Comparison of ENCODE assay signal across 8 cellular contexts in the genomic region with DNA sequence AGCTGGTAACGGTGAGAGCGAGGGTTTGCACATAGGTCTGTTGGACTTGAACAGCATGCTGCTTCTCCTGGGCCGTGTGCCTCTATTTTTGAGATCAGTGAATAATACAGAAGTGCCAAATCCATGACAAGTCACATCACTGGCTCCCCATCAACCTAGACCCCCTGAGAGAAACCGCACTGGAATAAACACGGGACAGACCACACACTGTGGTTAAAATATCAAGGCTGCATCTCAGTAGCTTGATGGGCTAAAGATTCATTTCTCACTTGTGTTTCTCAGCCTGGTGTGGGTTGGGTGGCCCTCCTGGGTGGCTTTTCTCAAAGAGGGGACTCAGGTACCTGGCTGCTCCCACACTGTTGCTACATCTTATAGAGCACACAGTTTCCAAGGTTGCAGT.
"Had no signal": no experiment of that assay in that cellular context is flagged by ENCODE, and none has a peak within 500 bp of the region (broad histone marks: within the 10 kb centered on the region; RNA-seq: fewer than 3 reads in every experiment).

No MANE protein-coding gene starts in this region.

- H3K4me2 ChIP-seq: KMS-11 had no signal

- H3K9ac ChIP-seq: KMS-11 had no signal

- H3K27ac Mint-ChIP-seq: IgD-negative memory B cell had no signal

- H3K36me3 Mint-ChIP-seq: IgD-negative memory B cell had no signal

- H3K4me3 Mint-ChIP-seq: IgD-negative memory B cell had no signal

- H3K9me3 Mint-ChIP-seq: IgD-negative memory B cell had no signal

- DNase-seq: IMR-90, KBM-7, KG1 had no signal

- H3K4me3 ChIP-seq: K562 had no signal

- H3K4me1 Mint-ChIP-seq: IgD-negative memory B cell had no signal

- H3K27ac ChIP-seq: HL-60, KMS-11 had no signal

- ATAC-seq: HepG2, K562 had no signal
